Comparison of ENCODE assay signal across 22 cellular contexts in genomic region chr14:75290851-75291250, GRCh38. TPM values are rescaled to one million over a fixed set of nuclear protein-coding genes. Genes with fewer than 3 reads are reported as not detected.
DNase-seq lines count a peak whose midpoint lies in the region; TF ChIP-seq lines count a peak whose summit lies in the region.
"Had no signal": no experiment of that assay in that cellular context is flagged by ENCODE, and none has a peak within 500 bp of the region (broad histone marks: within the 10 kb centered on the region; RNA-seq: fewer than 3 reads in every experiment).

No MANE protein-coding gene starts in this region.

- intact Hi-C loops in activated CD4-positive, alpha-beta memory T cell treated with anti-CD3 and anti-CD28 coated beads for 36 hours (cut with micrococcal nuclease) = loop anchor here (5.0 kb wide), 1 partner anchor 289 kb away; the partner anchor contains the start of gene EIF2B2

- H3K36me3 ChIP-seq in BLaER1 treated with 17β-estradiol and CSF1 and Interleukin-3, amounts not matched to agents 10 nM and 100 nM = no peaks in the 10 kb centered on the region

- H3K27me3 ChIP-seq in BLaER1 treated with 17β-estradiol and CSF1 and Interleukin-3, amounts not matched to agents 10 nM and 100 nM = no peaks in the 10 kb centered on the region

- no peak for TF ChIP-seq CTCF in neural crest cell (conservative IDR thresholded peaks at IDR 0.05)

- H3K4me1 ChIP-seq in BLaER1 treated with 17β-estradiol and CSF1 and Interleukin-3, amounts not matched to agents 10 nM and 100 nM = peaks cover 49 to 94% (median 67%) of the 10 kb centered on the region in 10 experiments

- no peak overlapping the region for H3K4me3 ChIP-seq in BLaER1 treated with 17β-estradiol and CSF1 and Interleukin-3, amounts not matched to agents 10 nM and 100 nM
- H3K4me3 ChIP-seq: A549, GM12878, GM23338 had no signal

- peaks cover 3% of the 10 kb centered on the region for H3K36me3 Mint-ChIP-seq in IgD-negative memory B cell
- no peaks in the 10 kb centered on the region for H3K36me3 Mint-ChIP-seq in immature natural killer cell
- no peaks in the 10 kb centered on the region for H3K36me3 Mint-ChIP-seq in neural crest cell (ENCODE audit: low read depth)
- H3K36me3 Mint-ChIP-seq in activated CD4-positive, alpha-beta memory T cell treated with anti-CD3 and anti-CD28 coated beads for 36 hours = no peaks in the 10 kb centered on the region
- H3K36me3 Mint-ChIP-seq: CD8-positive, alpha-beta T cell had no signal

- peak overlapping the region in 1 of 4 donors; percentile 25 for H3K4me3 Mint-ChIP-seq in IgD-negative memory B cell
- H3K4me3 Mint-ChIP-seq in immature natural killer cell = no peak overlapping the region
- peak overlapping the region; percentile 36 for H3K4me3 Mint-ChIP-seq in neural crest cell
- no peak overlapping the region for H3K4me3 Mint-ChIP-seq in activated CD4-positive, alpha-beta memory T cell treated with anti-CD3 and anti-CD28 coated beads for 36 hours
- H3K4me3 Mint-ChIP-seq: CD14-positive monocyte; CD8-positive, alpha-beta T cell; GM23338 had no signal

- no peaks in the 10 kb centered on the region for H4K20me1 ChIP-seq in BLaER1 treated with 17β-estradiol and CSF1 and Interleukin-3, amounts not matched to agents 10 nM and 100 nM

- H3K27ac Mint-ChIP-seq in IgD-negative memory B cell (peak overlapping the region in 2 of 3 donors; percentile 12 to 62), immature natural killer cell (peak overlapping the region in 4 of 6 donors; percentile 15 to 87 (median 74)), neural crest cell (ENCODE audit: unreplicated experiment) (no peak overlapping the region)
- no peak overlapping the region for H3K27ac Mint-ChIP-seq in activated CD4-positive, alpha-beta memory T cell treated with anti-CD3 and anti-CD28 coated beads for 36 hours
- H3K27ac Mint-ChIP-seq: CD8-positive, alpha-beta T cell; GM23338 had no signal

- H3K4me2 ChIP-seq in BLaER1 treated with 17β-estradiol and CSF1 and Interleukin-3, amounts not matched to agents 10 nM and 100 nM = peak overlapping the region in 4 of 11 experiments; percentile 1 to 99 (median 48); a peak in 5 of 22 replicates
- H3K4me2 ChIP-seq: A549, GM23338 had no signal

- H3K4me1 Mint-ChIP-seq in IgD-negative memory B cell = peaks cover 8 to 11% (median 11%) of the 10 kb centered on the region in 3 donors
- H3K4me1 Mint-ChIP-seq in immature natural killer cell = peaks cover 16 to 20% of the 10 kb centered on the region in 2 donors
- peaks cover 24% of the 10 kb centered on the region for H3K4me1 Mint-ChIP-seq in neural crest cell
- H3K4me1 Mint-ChIP-seq in activated CD4-positive, alpha-beta memory T cell treated with anti-CD3 and anti-CD28 coated beads for 36 hours (ENCODE audit: low read depth) = peaks cover 14% of the 10 kb centered on the region

- no peaks in the 10 kb centered on the region for H3K9me3 ChIP-seq in BLaER1 treated with 17β-estradiol and CSF1 and Interleukin-3, amounts not matched to agents 10 nM and 100 nM (replicated peaks in 1 of 11)
- H3K9me3 ChIP-seq: A549 had no signal

- H3K9ac ChIP-seq in BLaER1 treated with 17β-estradiol and CSF1 and Interleukin-3, amounts not matched to agents 10 nM and 100 nM = peak overlapping the region in 1 of 11 experiments; percentile 7; a peak in 1 of 22 replicates

- H3K9me3 Mint-ChIP-seq in IgD-negative memory B cell (no peaks in the 10 kb centered on the region), immature natural killer cell (no peaks in the 10 kb centered on the region), neural crest cell (no peaks in the 10 kb centered on the region)
- H3K9me3 Mint-ChIP-seq in activated CD4-positive, alpha-beta memory T cell treated with anti-CD3 and anti-CD28 coated beads for 36 hours = no peaks in the 10 kb centered on the region
- H3K9me3 Mint-ChIP-seq: CD8-positive, alpha-beta T cell; GM23338 had no signal

- POLR2A ChIA-PET in activated CD4-positive, alpha-beta memory T cell treated with anti-CD3 and anti-CD28 coated beads for 36 hours (lab: Charles Lee) = interaction anchor here (1.7 kb wide), 1 partner anchor 10 kb away, joined by 5 read pairs; no protein-coding TSS in a partner anchor

- no peak for DNase-seq in immature natural killer cell
- no peak for DNase-seq in neural crest cell (ENCODE audit: low read depth, low spot score)
- no peak for DNase-seq in hepatic stellate cell (ENCODE audit: low spot score)
- no peak for DNase-seq in activated CD4-positive, alpha-beta memory T cell treated with anti-CD3 and anti-CD28 coated beads for 36 hours
- no peak for DNase-seq in NAMALWA (ENCODE audit: low spot score)
- DNase-seq in anterior cingulate cortex (lab: John Stamatoyannopoulos, UW) = no peak
- DNase-seq: AML-193; CD8-positive, alpha-beta T cell; COR-L47; DMS 273 treated with DMSO at 0.1 percent for 48 hours; DMS53; DND-41; EL; HCEC 1CT had no signal

- H3K27me3 Mint-ChIP-seq in IgD-negative memory B cell (peaks cover 13% of the 10 kb centered on the region), immature natural killer cell (ENCODE audit: low read depth in 3 of 3) (peaks cover 9 to 18% (median 10%) of the 10 kb centered on the region in 3 donors), neural crest cell (ENCODE audit: low read depth) (peaks cover 22% of the 10 kb centered on the region)
- peaks cover 4% of the 10 kb centered on the region for H3K27me3 Mint-ChIP-seq in activated CD4-positive, alpha-beta memory T cell treated with anti-CD3 and anti-CD28 coated beads for 36 hours

- CTCF ChIA-PET in activated CD4-positive, alpha-beta memory T cell treated with anti-CD3 and anti-CD28 coated beads for 36 hours (lab: Charles Lee) = interaction anchor here (1.3 kb wide), 1 partner anchor 8 kb away, joined by 3 read pairs; no protein-coding TSS in a partner anchor

- peak overlapping the region in 6 of 11 experiments; percentile 5 to 100 (median 96); a peak in 7 of 22 replicates for H3K27ac ChIP-seq in BLaER1 treated with 17β-estradiol and CSF1 and Interleukin-3, amounts not matched to agents 10 nM and 100 nM
- H3K27ac ChIP-seq: 22Rv1, HL-60 had no signal

RNA-seq across cellular contexts. Expression of gene FOS, which starts 12.2 kb away (rescaled TPM):
- 487 TPM for polyA plus RNA-seq in IgD-negative memory B cell
- polyA plus RNA-seq in immature natural killer cell = 100 to 1,000 TPM; 525 to 765 (median 608) TPM
- 3.8 and 5.8 TPM in 2 replicates for total RNA-seq in neural crest cell
- total RNA-seq in activated CD4-positive, alpha-beta memory T cell treated with anti-CD3 and anti-CD28 coated beads for 36 hours = 10 to 100 TPM; 21.1 to 26.7 TPM

Comparison
In these comparisons a context has a peak if more than half of its experiments do, and no peak if none do; other contexts are left out.
1. H3K27ac Mint-ChIP-seq: peak in IgD-negative memory B cell (2 of 3) and immature natural killer cell (4 of 6); none in neural crest cell (single experiment) and activated CD4-positive, alpha-beta memory T cell treated with anti-CD3 and anti-CD28 coated beads for 36 hours (single experiment).